Comparison of ENCODE assay signal across 8 cellular contexts in the genomic region with DNA sequence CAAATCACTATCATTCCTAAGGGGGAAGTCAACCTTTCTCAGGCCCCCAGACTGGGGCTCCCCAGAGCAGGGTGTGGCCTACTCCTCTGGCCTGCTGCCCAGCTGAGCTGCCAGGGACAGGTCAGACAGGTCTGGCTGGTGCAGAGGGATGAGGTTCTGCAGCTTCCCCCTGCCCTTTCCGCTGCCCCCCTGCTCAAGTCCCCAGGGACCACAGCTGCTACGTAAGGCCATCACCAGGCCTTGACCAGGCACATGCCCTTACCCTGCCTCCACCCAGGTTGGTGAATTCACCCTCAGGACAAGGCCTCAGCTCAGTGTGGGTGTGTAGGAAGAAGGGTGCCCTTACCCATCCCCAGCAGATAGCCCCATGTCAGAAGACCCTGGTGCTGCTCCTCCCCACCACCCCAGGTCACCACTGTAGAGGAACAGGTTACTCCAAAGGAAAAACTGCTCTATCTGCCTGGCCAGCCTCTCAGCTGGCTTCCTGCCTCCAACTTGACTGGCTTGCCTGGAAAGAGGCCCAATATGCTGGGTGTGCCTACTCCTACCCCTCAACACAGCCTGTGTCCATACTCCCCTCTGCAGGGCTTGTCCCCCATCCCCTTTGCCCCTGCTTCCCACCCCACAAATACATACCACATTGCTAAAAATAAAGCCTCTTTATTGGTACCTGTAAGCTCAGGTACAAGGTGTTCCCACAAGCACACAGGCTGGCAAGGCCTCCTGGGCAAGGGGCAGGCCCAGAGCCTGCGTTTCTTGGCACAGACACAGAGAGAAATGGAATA. TPM values are rescaled to one million over a fixed set of nuclear protein-coding genes. Genes with fewer than 3 reads are reported as not detected.
DNase-seq lines count a peak whose midpoint lies in the region; ATAC-seq, FAIRE-seq and TF ChIP-seq lines count a peak whose summit lies in the region.

No MANE protein-coding gene starts in this region.

- peak overlapping the region; percentile 77 for H3K4me2 ChIP-seq in HCT116 (ENCODE audit: low read length)

- peaks cover 36 to 38% of the 10 kb centered on the region in 2 experiments for H3K4me1 ChIP-seq in HCT116 (ENCODE audit: control insufficient read depth in 1 of 2, insufficient read depth in 2 of 2, low read length in 2 of 2)

- no peaks in the 10 kb centered on the region for H3K9me3 ChIP-seq in HCT116 (ENCODE audit: control insufficient read depth in 1 of 2, insufficient read depth in 1 of 2, low read depth in 1 of 2, low read length in 2 of 2)

- TF ChIP-seq CTCF in 22Rv1 (IDR thresholded peaks at IDR 0.05) (no peak), HCT116 (IDR thresholded peaks at IDR 0.05 in 2 of 3, conservative IDR thresholded peaks at IDR 0.05 in 1 of 3; ENCODE audit: borderline replicate concordance in 1 of 3, insufficient read depth in 1 of 3, low read depth in 2 of 3, low read length in 2 of 3) (no peak), bronchial epithelial cell (IDR thresholded peaks at IDR 0.05; ENCODE audit: insufficient read depth, low read length, severe bottlenecking) (no peak)

- peak overlapping the region in 1 of 2 experiments; percentile 36; a peak in 2 of 4 replicates for H3K4me3 ChIP-seq in HCT116 (replicated peaks in 1 of 2; ENCODE audit: low read depth in 1 of 2, low read length in 2 of 2)
- H3K4me3 ChIP-seq in bronchial epithelial cell (ENCODE audit: low read depth, low read length): no peak overlapping the region

- POLR2A ChIA-PET in HCT116 (lab: Charles Lee): no interaction called here

- no peak for FAIRE-seq in bronchial epithelial cell (lab: Jason Lieb, UNC)

- TF ChIP-seq POLR2A in HCT116 (IDR thresholded peaks at IDR 0.05; ENCODE audit: borderline replicate concordance, extremely low read depth, insufficient read depth, insufficient read length): no peak

- H3K79me2 ChIP-seq in HCT116 (ENCODE audit: insufficient read depth, low read length): peaks cover 15% of the 10 kb centered on the region

- H3K9me2 ChIP-seq in HCT116 (ENCODE audit: insufficient read depth): no peaks in the 10 kb centered on the region

- RAD21 ChIA-PET in HCT116 (lab: Charles Lee; ENCODE audit: low non-redundant PET in 1 of 2, low total read pairs in 2 of 2, uncharacterized antibody in 2 of 2, unreplicated experiment in 2 of 2): no interaction called here

- H3K27me3 ChIP-seq in HCT116 (ENCODE audit: insufficient read depth, low read length) (no peaks in the 10 kb centered on the region), bronchial epithelial cell (ENCODE audit: control insufficient read depth, insufficient read depth, low read length) (no peaks in the 10 kb centered on the region)

- H3K27ac ChIP-seq in 22Rv1 (peak overlapping the region; percentile 96), HCT116 (ENCODE audit: low read depth, low read length) (peak overlapping the region; percentile 58)

- ATAC-seq in HCT116: peak; percentile 88

- no peak overlapping the region for H2AFZ ChIP-seq in HCT116 (ENCODE audit: low read depth, low read length, poor library complexity, severe bottlenecking)

- peak overlapping the region; percentile 38 for H3K9ac ChIP-seq in HCT116 (ENCODE audit: low read length)

- no peak for TF ChIP-seq RAD21 in HCT116 (IDR thresholded peaks at IDR 0.05; ENCODE audit: low read depth)

- H4K20me1 ChIP-seq in HCT116 (ENCODE audit: insufficient read depth): peaks cover 3% of the 10 kb centered on the region; the same call in 1 of the 2 replicates

- CTCF ChIA-PET in HCT116 (lab: Charles Lee): interaction anchor here (1.1 kb wide), 1 partner anchor 15 kb away, joined by 3 read pairs; no protein-coding TSS in a partner anchor

- no peak for DNase-seq in HCT116 (ENCODE audit: low read depth, low spot score)
- DNase-seq in bronchial epithelial cell (ENCODE audit: low read depth): peak; percentile 85
- DNase-seq in mesenteric fat pad (ENCODE audit: low spot score): peak; percentile 91
- DNase-seq in NCI-H2171 (lab: John Stamatoyannopoulos, UW): no peak
- no peak for DNase-seq in stimulated activated CD4-positive, alpha-beta T cell treated with anti-CD3 and anti-CD28 coated beads, Interleukin-12 subunit alpha, Interleukin-12 subunit beta, amount 100 ng/mL, for 4 hours
- no peak for DNase-seq in COLO829 (ENCODE audit: low spot score)
- no peak for DNase-seq in T-helper 2 cell

- H3K36me3 ChIP-seq in HCT116 (ENCODE audit: control insufficient read depth in 1 of 2, insufficient read depth in 2 of 2, low read length in 2 of 2) (peaks cover 24 to 40% of the 10 kb centered on the region in 2 experiments), bronchial epithelial cell (ENCODE audit: control insufficient read depth, insufficient read depth, low read length) (peaks cover 25% of the 10 kb centered on the region)

- intact Hi-C loops in HCT116 (cut with micrococcal nuclease): no loop called here

- BruUV-seq in HCT116 (replicated peaks; lab: Mats Ljungman, UMichigan): no TSS peak

TF ChIP-seq in HCT116, 20 proteins besides CTCF, POLR2A, EP300 and RAD21 (continues in another document):
- TF ChIP-seq EGR1 (IDR thresholded peaks at IDR 0.05; ENCODE audit: low read depth): no peak
- TF ChIP-seq YY1 (IDR thresholded peaks at IDR 0.05; ENCODE audit: extremely low read depth, insufficient replicate concordance, low read depth, low read length): no peak
- TF ChIP-seq ZNF274 (IDR thresholded peaks at IDR 0.05; ENCODE audit: low read depth, low read length): no peak
- no peak for TF ChIP-seq EZH2 (IDR thresholded peaks at IDR 0.05)
- no peak for TF ChIP-seq ELF1 (IDR thresholded peaks at IDR 0.05; ENCODE audit: borderline replicate concordance, low read depth)
- TF ChIP-seq TCF7L2 (IDR thresholded peaks at IDR 0.05; ENCODE audit: borderline replicate concordance, extremely low read depth, insufficient read depth, insufficient read length): no peak
- TF ChIP-seq CEBPB (IDR thresholded peaks at IDR 0.05; ENCODE audit: low read depth): peak; percentile 25; the same call in 1 of the 2 replicates
- TF ChIP-seq, protein P1, sequence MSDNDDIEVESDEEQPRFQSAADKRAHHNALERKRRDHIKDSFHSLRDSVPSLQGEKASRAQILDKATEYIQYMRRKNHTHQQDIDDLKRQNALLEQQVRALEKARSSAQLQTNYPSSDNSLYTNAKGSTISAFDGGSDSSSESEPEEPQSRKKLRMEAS (IDR thresholded peaks at IDR 0.05): peak; percentile 54
- TF ChIP-seq SP1 (IDR thresholded peaks at IDR 0.05; ENCODE audit: low read depth): peak; percentile 97
- no peak for TF ChIP-seq ZBTB33 (IDR thresholded peaks at IDR 0.05; ENCODE audit: extremely low read depth, insufficient replicate concordance, low read length)
- TF ChIP-seq, protein P2, sequence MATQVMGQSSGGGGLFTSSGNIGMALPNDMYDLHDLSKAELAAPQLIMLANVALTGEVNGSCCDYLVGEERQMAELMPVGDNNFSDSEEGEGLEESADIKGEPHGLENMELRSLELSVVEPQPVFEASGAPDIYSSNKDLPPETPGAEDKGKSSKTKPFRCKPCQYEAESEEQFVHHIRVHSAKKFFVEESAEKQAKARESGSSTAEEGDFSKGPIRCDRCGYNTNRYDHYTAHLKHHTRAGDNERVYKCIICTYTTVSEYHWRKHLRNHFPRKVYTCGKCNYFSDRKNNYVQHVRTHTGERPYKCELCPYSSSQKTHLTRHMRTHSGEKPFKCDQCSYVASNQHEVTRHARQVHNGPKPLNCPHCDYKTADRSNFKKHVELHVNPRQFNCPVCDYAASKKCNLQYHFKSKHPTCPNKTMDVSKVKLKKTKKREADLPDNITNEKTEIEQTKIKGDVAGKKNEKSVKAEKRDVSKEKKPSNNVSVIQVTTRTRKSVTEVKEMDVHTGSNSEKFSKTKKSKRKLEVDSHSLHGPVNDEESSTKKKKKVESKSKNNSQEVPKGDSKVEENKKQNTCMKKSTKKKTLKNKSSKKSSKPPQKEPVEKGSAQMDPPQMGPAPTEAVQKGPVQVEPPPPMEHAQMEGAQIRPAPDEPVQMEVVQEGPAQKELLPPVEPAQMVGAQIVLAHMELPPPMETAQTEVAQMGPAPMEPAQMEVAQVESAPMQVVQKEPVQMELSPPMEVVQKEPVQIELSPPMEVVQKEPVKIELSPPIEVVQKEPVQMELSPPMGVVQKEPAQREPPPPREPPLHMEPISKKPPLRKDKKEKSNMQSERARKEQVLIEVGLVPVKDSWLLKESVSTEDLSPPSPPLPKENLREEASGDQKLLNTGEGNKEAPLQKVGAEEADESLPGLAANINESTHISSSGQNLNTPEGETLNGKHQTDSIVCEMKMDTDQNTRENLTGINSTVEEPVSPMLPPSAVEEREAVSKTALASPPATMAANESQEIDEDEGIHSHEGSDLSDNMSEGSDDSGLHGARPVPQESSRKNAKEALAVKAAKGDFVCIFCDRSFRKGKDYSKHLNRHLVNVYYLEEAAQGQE (IDR thresholded peaks at IDR 0.05; ENCODE audit: low read depth): no peak
- TF ChIP-seq FOSL1 (IDR thresholded peaks at IDR 0.05; ENCODE audit: low read depth): peak; percentile 67
- TF ChIP-seq SRF (IDR thresholded peaks at IDR 0.05; ENCODE audit: low read depth): no peak
- peak; percentile 95 for TF ChIP-seq CBX3 (IDR thresholded peaks at IDR 0.05; ENCODE audit: low read depth)

RNA-seq across cellular contexts. Expression of gene CSRNP1, which starts 12.0 kb away (rescaled TPM):
- 15.0 TPM for total RNA-seq in HCT116 (2021; ENCODE audit: unreplicated experiment)
- polyA plus RNA-seq in HCT116 (2012): 22.5 and 60.5 TPM in 2 replicates
- 5.0 and 7.0 TPM in 2 replicates for total RNA-seq in bronchial epithelial cell
- total RNA-seq in mesenteric fat pad: 130 TPM

RNA-seq across cellular contexts. Expression of gene TTC21A, which starts 33.9 kb away (rescaled TPM):
- total RNA-seq in HCT116 (2021; ENCODE audit: unreplicated experiment) (5.6 TPM), bronchial epithelial cell (1.1 and 1.8 TPM in 2 replicates), mesenteric fat pad (3.1 TPM)
- 2.1 TPM in 2 replicates for polyA plus RNA-seq in HCT116 (2012)

RNA-seq across cellular contexts. Expression of gene GORASP1, which starts 34.0 kb away (rescaled TPM):
- total RNA-seq in HCT116 (2021; ENCODE audit: unreplicated experiment): 38.8 TPM
- polyA plus RNA-seq in HCT116 (2012): 29.6 and 34.1 TPM in 2 replicates
- total RNA-seq in bronchial epithelial cell: 17.9 and 24.6 TPM in 2 replicates
- total RNA-seq in mesenteric fat pad: 58.7 TPM

RNA-seq across cellular contexts. Expression of gene XIRP1, which starts 51.0 kb away (rescaled TPM):
- total RNA-seq in HCT116 (2021; ENCODE audit: unreplicated experiment) (not detected), bronchial epithelial cell (not detected in 2 replicates), mesenteric fat pad (0.10 TPM)
- 0.01 TPM in 1 of 2 replicates, not detected in the other for polyA plus RNA-seq in HCT116 (2012)

Comparison
In these comparisons a context has a peak if more than half of its experiments do, and no peak if none do; other contexts are left out.
1. DNase-seq: peak in bronchial epithelial cell (single experiment) and mesenteric fat pad (single experiment); none in HCT116 (single experiment), NCI-H2171 (single experiment), stimulated activated CD4-positive, alpha-beta T cell treated with anti-CD3 and anti-CD28 coated beads, Interleukin-12 subunit alpha, Interleukin-12 subunit beta, amount 100 ng/mL, for 4 hours (single experiment), COLO829 (single experiment) and T-helper 2 cell (0 of 5).